1 cellular context compared by ENCODE assay signal in the genomic region with DNA sequence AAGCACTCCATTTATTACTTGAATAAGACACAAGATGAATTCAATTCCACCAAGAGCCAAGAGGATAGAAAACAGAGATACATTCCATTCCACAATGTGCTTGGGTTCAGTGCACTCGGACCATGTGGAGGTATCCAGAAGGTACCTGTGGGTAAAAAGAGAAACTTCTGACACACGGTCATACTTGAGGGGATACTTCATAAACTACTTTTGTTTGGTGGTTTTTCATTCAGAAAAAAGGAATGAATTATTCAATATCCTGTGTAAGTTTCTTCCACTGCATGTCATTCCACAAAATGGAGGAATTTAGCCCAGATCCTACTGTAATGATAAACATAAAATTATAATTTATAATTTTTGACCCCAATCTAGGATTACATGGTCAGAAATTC.
TF ChIP-seq lines count a peak whose summit lies in the region.

No MANE protein-coding gene starts in this region.

TF ChIP-seq in HEK293T, 16 proteins besides CTCF, POLR2A, EP300 and RAD21 (continued from another document):
- TF ChIP-seq L3MBTL2 (conservative IDR thresholded peaks at IDR 0.05), result no peak
- TF ChIP-seq FOXM1 (IDR thresholded peaks at IDR 0.05; ENCODE audit: borderline replicate concordance), result no peak
- TF ChIP-seq LEF1 (IDR thresholded peaks at IDR 0.05; ENCODE audit: borderline replicate concordance), result no peak
- TF ChIP-seq BHLHE40 (IDR thresholded peaks at IDR 0.05; ENCODE audit: borderline replicate concordance), result no peak
- TF ChIP-seq PKNOX1 (IDR thresholded peaks at IDR 0.05), result no peak
- no peak for TF ChIP-seq ARNT (IDR thresholded peaks at IDR 0.05)
- TF ChIP-seq CTBP1 (IDR thresholded peaks at IDR 0.05; ENCODE audit: borderline replicate concordance), result no peak
- no peak for TF ChIP-seq SP1 (IDR thresholded peaks at IDR 0.05)
- TF ChIP-seq NFRKB (IDR thresholded peaks at IDR 0.05), result no peak
TF ChIP-seq in HEK293T: peak in this region for 0.
